In genomic region chr11:17263803-17264202, GRCh38 we compare ENCODE assay signal across 17 cellular contexts. TPM values are rescaled to one million over a fixed set of nuclear protein-coding genes. Genes with fewer than 3 reads are reported as not detected.
DNase-seq lines count a peak whose midpoint lies in the region; ATAC-seq and TF ChIP-seq lines count a peak whose summit lies in the region.
"Had no signal": no experiment of that assay in that cellular context is flagged by ENCODE, and none has a peak within 500 bp of the region (broad histone marks: within the 10 kb centered on the region; RNA-seq: fewer than 3 reads in every experiment).

No MANE protein-coding gene starts in this region.

- peak overlapping the region in 1 of 7 donors; percentile 23 for H3K27ac Mint-ChIP-seq in CD14-positive monocyte
- H3K27ac Mint-ChIP-seq: activated CD4-positive, alpha-beta T cell treated with anti-CD3 and anti-CD28 coated beads, Interleukin-2, amount 10 ng/mL, durations not matched to agents 24 days and 14 days; B cell had no signal

- no peak for ATAC-seq in GM21737 (IDR thresholded peaks at IDR 0.05; ENCODE audit: unreplicated experiment)
- ATAC-seq: heart right ventricle, left colon had no signal

- DNase-seq in AG08395 (ENCODE audit: low spot score) (peak; percentile 48), HPDE6-E6E7 (ENCODE audit: extremely low spot score) (peak; percentile 62), SW480 (ENCODE audit: low spot score) (peak; percentile 69), fibroblast of the aortic adventitia (ENCODE audit: low read depth) (peak; percentile 49), CD14-positive monocyte (ENCODE audit: low spot score) (no peak)
- no peak for DNase-seq in activated CD8-positive, alpha-beta memory T cell treated with anti-CD3 and anti-CD28 coated beads for 24 hours
- DNase-seq in stimulated activated CD4-positive, alpha-beta T cell treated with anti-CD3 and anti-CD28 coated beads, Interleukin-4, amount 100 ng/mL, for 4 hours = no peak
- DNase-seq: activated CD4-positive, alpha-beta T cell treated with anti-CD3 and anti-CD28 coated beads, Interleukin-2, amount 10 ng/mL, durations not matched to agents 24 days and 14 days; amygdala; heart right ventricle; KG1; left colon; NCI-H187; NCI-H526 treated with DMSO at 0.1 percent for 48 hours; tibial artery had no signal

- H3K4me1 Mint-ChIP-seq in CD14-positive monocyte = peaks cover 20% of the 10 kb centered on the region

- no peak overlapping the region for H3K4me3 ChIP-seq in fibroblast of the aortic adventitia (ENCODE audit: low read depth, low read length)
- H3K4me3 ChIP-seq: heart right ventricle, tibial artery had no signal

- H3K36me3 Mint-ChIP-seq in CD14-positive monocyte = no peaks in the 10 kb centered on the region

- TF ChIP-seq CTCF in fibroblast of the aortic adventitia (IDR thresholded peaks at IDR 0.05; ENCODE audit: insufficient read depth, low read length) (no peak), CD14-positive monocyte (IDR thresholded peaks at IDR 0.05) (no peak)

- no peaks in the 10 kb centered on the region for H3K9me3 Mint-ChIP-seq in CD14-positive monocyte
- H3K9me3 Mint-ChIP-seq: activated CD4-positive, alpha-beta T cell treated with anti-CD3 and anti-CD28 coated beads, Interleukin-2, amount 10 ng/mL, durations not matched to agents 24 days and 14 days had no signal

- intact Hi-C loops in CD14-positive monocyte (cut with micrococcal nuclease) = no loop called here

- H3K4me3 Mint-ChIP-seq in CD14-positive monocyte = no peak overlapping the region
- H3K4me3 Mint-ChIP-seq: activated CD4-positive, alpha-beta T cell treated with anti-CD3 and anti-CD28 coated beads, Interleukin-2, amount 10 ng/mL, durations not matched to agents 24 days and 14 days; B cell had no signal

- H3K27me3 Mint-ChIP-seq in CD14-positive monocyte (ENCODE audit: low read depth in 3 of 3) = peaks cover 0 to 12% (median 4%) of the 10 kb centered on the region in 3 donors

RNA-seq across cellular contexts. Expression of gene NUCB2, which starts 12.7 kb away (rescaled TPM):
- 149 and 327 TPM in 2 replicates for total RNA-seq in fibroblast of the aortic adventitia (ENCODE audit: low replicate concordance)
- polyA plus RNA-seq in CD14-positive monocyte = 10 to 100 TPM; 31.4 to 41.3 TPM

RNA-seq across cellular contexts. Expression of gene PIK3C2A, which starts 56.0 kb away (rescaled TPM):
- 41.0 and 60.0 TPM in 2 replicates for total RNA-seq in fibroblast of the aortic adventitia (ENCODE audit: low replicate concordance)
- 1 to 10 TPM; 5.3 to 6.0 TPM for polyA plus RNA-seq in CD14-positive monocyte

Comparison
In these comparisons a context has a peak if more than half of its experiments do, and no peak if none do; other contexts are left out.
1. DNase-seq: peak in AG08395 (single experiment), HPDE6-E6E7 (single experiment), SW480 (single experiment) and fibroblast of the aortic adventitia (single experiment); none in CD14-positive monocyte (single experiment), activated CD8-positive, alpha-beta memory T cell treated with anti-CD3 and anti-CD28 coated beads for 24 hours (single experiment) and stimulated activated CD4-positive, alpha-beta T cell treated with anti-CD3 and anti-CD28 coated beads, Interleukin-4, amount 100 ng/mL, for 4 hours (0 of 2).